Comparison of ENCODE assay signal across 10 cellular contexts in genomic region chr3:121998030-121998580, GRCh38. TPM values are rescaled to one million over a fixed set of nuclear protein-coding genes. Genes with fewer than 3 reads are reported as not detected.
A peak's percentile ranks its signal among the peaks of the same experiment; 100 is the strongest.
DNase-seq lines count a peak whose midpoint lies in the region; ATAC-seq and TF ChIP-seq lines count a peak whose summit lies in the region.
"Had no signal": no experiment of that assay in that cellular context is flagged by ENCODE, and none has a peak within 500 bp of the region (broad histone marks: within the 10 kb centered on the region; RNA-seq: fewer than 3 reads in every experiment).

No MANE protein-coding gene starts in this region.

- H3K9me3 Mint-ChIP-seq in osteocyte (ENCODE audit: unreplicated experiment): no peaks in the 10 kb centered on the region

- TF ChIP-seq POLR2A in right lobe of liver (IDR thresholded peaks at IDR 0.05): no peak

- H3K27ac ChIP-seq in right lobe of liver (no peak overlapping the region), substantia nigra (ENCODE audit: low read depth, low read length, poor library complexity, severe bottlenecking) (no peak overlapping the region)

- no peaks in the 10 kb centered on the region for H3K9me3 ChIP-seq in right lobe of liver

- peaks cover 3% of the 10 kb centered on the region for H3K27me3 Mint-ChIP-seq in osteocyte (ENCODE audit: unreplicated experiment)

- no peaks in the 10 kb centered on the region for H3K36me3 ChIP-seq in right lobe of liver

- TF ChIP-seq CTCF in right lobe of liver (IDR thresholded peaks at IDR 0.05) (no peak), osteocyte (IDR thresholded peaks at IDR 0.05) (no peak)

- peak; percentile 46 for ATAC-seq in HG02870 (IDR thresholded peaks at IDR 0.05; ENCODE audit: unreplicated experiment)
- ATAC-seq in right lobe of liver: peak; percentile 40 to 71 (median 60)
- no peak for ATAC-seq in HG02588 (IDR thresholded peaks at IDR 0.05; ENCODE audit: unreplicated experiment)

- H3K27ac Mint-ChIP-seq in osteocyte (ENCODE audit: unreplicated experiment): no peak overlapping the region

- DNase-seq in EH (ENCODE audit: low read depth) (peak; percentile 63), UCSD-AML1 (lab: John Stamatoyannopoulos, UW; ENCODE audit: unreplicated experiment) (peak; percentile 49), right lobe of liver (no peak), osteocyte (ENCODE audit: extremely low spot score, unreplicated experiment) (no peak), NCI-H226 (no peak), substantia nigra (lab: John Stamatoyannopoulos, UW) (no peak)
- DNase-seq: activated T-cell treated with anti-CD3 and anti-CD28 coated beads, Interleukin-2, amount 50 U/mL, for 48 hours; NCI-H1048 had no signal

- no peak overlapping the region for H3K4me3 Mint-ChIP-seq in osteocyte (ENCODE audit: unreplicated experiment)

- no peaks in the 10 kb centered on the region for H3K27me3 ChIP-seq in right lobe of liver

- peaks cover 0 to 4% (median 0%) of the 10 kb centered on the region in 4 donors for H3K4me1 ChIP-seq in right lobe of liver

- H3K4me1 Mint-ChIP-seq in osteocyte (ENCODE audit: unreplicated experiment): peaks cover 3% of the 10 kb centered on the region

- 59% methylated on average over 4 of the region's 4 CpGs for WGBS in right lobe of liver (ENCODE audit: insufficient coverage, low coverage, low lambda C conversion rate, missing lambda C conversion rate)

- no peaks in the 10 kb centered on the region for H3K36me3 Mint-ChIP-seq in osteocyte (ENCODE audit: unreplicated experiment)

- intact Hi-C loops in right lobe of liver (cut with DNase I): no loop called here

- H3K4me3 ChIP-seq in right lobe of liver: no peak overlapping the region

RNA-seq across cellular contexts. Expression of gene ILDR1, which starts 23.9 kb away (rescaled TPM):
- total RNA-seq in right lobe of liver (under 1 TPM in 5 of 6 experiments, not detected in 1; 0.12 to 0.88 (median 0.33) TPM), osteocyte (not detected in 2 replicates)

RNA-seq across cellular contexts. Expression of gene CD86, which starts 57.1 kb away (rescaled TPM):
- total RNA-seq in right lobe of liver (1 to 10 TPM in 5 of 6 experiments, under 1 TPM in 1; 0.97 to 6.7 (median 3.4) TPM), osteocyte (not detected in 2 replicates)

Comparison
In these comparisons a context has a peak if more than half of its experiments do, and no peak if none do; other contexts are left out.
1. DNase-seq: peak in EH (single experiment) and UCSD-AML1 (single experiment); none in right lobe of liver (0 of 3), osteocyte (single experiment), NCI-H226 (single experiment) and substantia nigra (0 of 49).